In genomic region chr12:76445469-76445868, GRCh38 we compare ENCODE assay signal across 1 cellular context.
TF ChIP-seq lines count a peak whose summit lies in the region.

No MANE protein-coding gene starts in this region.

TF ChIP-seq in GM23338, 12 proteins besides CTCF, POLR2A, EP300 and RAD21 (continued from another document):
- TF ChIP-seq ZNF462 (CRISPR knock-in tag; IDR thresholded peaks at IDR 0.05) (no peak), EZH2 (IDR thresholded peaks at IDR 0.05; ENCODE audit: low read depth, unreplicated experiment) (no peak), EZH2phosphoT487 (IDR thresholded peaks at IDR 0.05; ENCODE audit: unreplicated experiment) (no peak), REST (IDR thresholded peaks at IDR 0.05; ENCODE audit: unreplicated experiment) (no peak), CREB1 (CRISPR knock-in tag; IDR thresholded peaks at IDR 0.05; ENCODE audit: low read depth) (no peak)
